1 cellular context compared by ENCODE assay signal in genomic region chr6:81786159-81786558, GRCh38.
TF ChIP-seq lines count a peak whose summit lies in the region.

No MANE protein-coding gene starts in this region.

TF ChIP-seq in GM12878, 131 proteins besides CTCF, POLR2A, EP300 and RAD21:
- TF ChIP-seq KAT2A (conservative IDR thresholded peaks at IDR 0.05; ENCODE audit: control insufficient read depth, low read depth, low read length) (no peak), SMAD5 (IDR thresholded peaks at IDR 0.05; ENCODE audit: low read depth) (no peak), PRDM15 (CRISPR knock-in tag; IDR thresholded peaks at IDR 0.05) (no peak)
- TF ChIP-seq, protein P1, sequence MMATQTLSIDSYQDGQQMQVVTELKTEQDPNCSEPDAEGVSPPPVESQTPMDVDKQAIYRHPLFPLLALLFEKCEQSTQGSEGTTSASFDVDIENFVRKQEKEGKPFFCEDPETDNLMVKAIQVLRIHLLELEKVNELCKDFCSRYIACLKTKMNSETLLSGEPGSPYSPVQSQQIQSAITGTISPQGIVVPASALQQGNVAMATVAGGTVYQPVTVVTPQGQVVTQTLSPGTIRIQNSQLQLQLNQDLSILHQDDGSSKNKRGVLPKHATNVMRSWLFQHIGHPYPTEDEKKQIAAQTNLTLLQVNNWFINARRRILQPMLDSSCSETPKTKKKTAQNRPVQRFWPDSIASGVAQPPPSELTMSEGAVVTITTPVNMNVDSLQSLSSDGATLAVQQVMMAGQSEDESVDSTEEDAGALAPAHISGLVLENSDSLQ (IDR thresholded peaks at IDR 0.05) = no peak
- TF ChIP-seq, protein P2, sequence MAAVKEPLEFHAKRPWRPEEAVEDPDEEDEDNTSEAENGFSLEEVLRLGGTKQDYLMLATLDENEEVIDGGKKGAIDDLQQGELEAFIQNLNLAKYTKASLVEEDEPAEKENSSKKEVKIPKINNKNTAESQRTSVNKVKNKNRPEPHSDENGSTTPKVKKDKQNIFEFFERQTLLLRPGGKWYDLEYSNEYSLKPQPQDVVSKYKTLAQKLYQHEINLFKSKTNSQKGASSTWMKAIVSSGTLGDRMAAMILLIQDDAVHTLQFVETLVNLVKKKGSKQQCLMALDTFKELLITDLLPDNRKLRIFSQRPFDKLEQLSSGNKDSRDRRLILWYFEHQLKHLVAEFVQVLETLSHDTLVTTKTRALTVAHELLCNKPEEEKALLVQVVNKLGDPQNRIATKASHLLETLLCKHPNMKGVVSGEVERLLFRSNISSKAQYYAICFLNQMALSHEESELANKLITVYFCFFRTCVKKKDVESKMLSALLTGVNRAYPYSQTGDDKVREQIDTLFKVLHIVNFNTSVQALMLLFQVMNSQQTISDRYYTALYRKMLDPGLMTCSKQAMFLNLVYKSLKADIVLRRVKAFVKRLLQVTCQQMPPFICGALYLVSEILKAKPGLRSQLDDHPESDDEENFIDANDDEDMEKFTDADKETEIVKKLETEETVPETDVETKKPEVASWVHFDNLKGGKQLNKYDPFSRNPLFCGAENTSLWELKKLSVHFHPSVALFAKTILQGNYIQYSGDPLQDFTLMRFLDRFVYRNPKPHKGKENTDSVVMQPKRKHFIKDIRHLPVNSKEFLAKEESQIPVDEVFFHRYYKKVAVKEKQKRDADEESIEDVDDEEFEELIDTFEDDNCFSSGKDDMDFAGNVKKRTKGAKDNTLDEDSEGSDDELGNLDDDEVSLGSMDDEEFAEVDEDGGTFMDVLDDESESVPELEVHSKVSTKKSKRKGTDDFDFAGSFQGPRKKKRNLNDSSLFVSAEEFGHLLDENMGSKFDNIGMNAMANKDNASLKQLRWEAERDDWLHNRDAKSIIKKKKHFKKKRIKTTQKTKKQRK (IDR thresholded peaks at IDR 0.05; ENCODE audit: low read depth, low read length) = no peak
- TF ChIP-seq, protein P3, sequence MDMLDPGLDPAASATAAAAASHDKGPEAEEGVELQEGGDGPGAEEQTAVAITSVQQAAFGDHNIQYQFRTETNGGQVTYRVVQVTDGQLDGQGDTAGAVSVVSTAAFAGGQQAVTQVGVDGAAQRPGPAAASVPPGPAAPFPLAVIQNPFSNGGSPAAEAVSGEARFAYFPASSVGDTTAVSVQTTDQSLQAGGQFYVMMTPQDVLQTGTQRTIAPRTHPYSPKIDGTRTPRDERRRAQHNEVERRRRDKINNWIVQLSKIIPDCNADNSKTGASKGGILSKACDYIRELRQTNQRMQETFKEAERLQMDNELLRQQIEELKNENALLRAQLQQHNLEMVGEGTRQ (IDR thresholded peaks at IDR 0.05; ENCODE audit: borderline replicate concordance, low read depth, low read length) = no peak
